In genomic region chr7:2869981-2870380, GRCh38 we compare ENCODE assay signal across 14 cellular contexts. TPM values are rescaled to one million over a fixed set of nuclear protein-coding genes. Genes with fewer than 3 reads are reported as not detected.
DNase-seq lines count a peak whose midpoint lies in the region; ATAC-seq, FAIRE-seq and TF ChIP-seq lines count a peak whose summit lies in the region.
"Had no signal": no experiment of that assay in that cellular context is flagged by ENCODE, and none has a peak within 500 bp of the region (broad histone marks: within the 10 kb centered on the region; RNA-seq: fewer than 3 reads in every experiment).

No MANE protein-coding gene starts in this region.

- H3K4me1 Mint-ChIP-seq in activated CD8-positive, alpha-beta T cell treated with anti-CD3 and anti-CD28 coated beads for 36 hours (ENCODE audit: low read depth), result peaks cover 24% of the 10 kb centered on the region
- H3K4me1 Mint-ChIP-seq in activated CD8-positive, alpha-beta T cell treated with anti-CD3 and anti-CD28 coated beads, Interleukin-2, amount 10 ng/mL, durations not matched to agents 7 days and 5 days (ENCODE audit: low read depth), result peaks cover 38% of the 10 kb centered on the region
- H3K4me1 Mint-ChIP-seq in IgD-negative memory B cell (peaks cover 10 to 23% (median 12%) of the 10 kb centered on the region in 3 donors), astrocyte (ENCODE audit: low read depth, unreplicated experiment) (peaks cover 7% of the 10 kb centered on the region)

- WGBS in spleen, 5 donors, result 70 to 81% (median 79%) methylated on average over 9 to 15 of the region's 15 CpGs

- H3K36me3 ChIP-seq in astrocyte (ENCODE audit: insufficient read depth, low read length) (no peaks in the 10 kb centered on the region), spleen (no peaks in the 10 kb centered on the region)
- H3K36me3 ChIP-seq: tibial nerve had no signal

- no peak overlapping the region for H3K27ac ChIP-seq in astrocyte (ENCODE audit: low read depth, low read length)
- peak overlapping the region in 6 of 8 donors; percentile 26 to 69 (median 60) for H3K27ac ChIP-seq in spleen

- H3K4me1 ChIP-seq in astrocyte (ENCODE audit: insufficient read depth, low read length), result peaks cover 12% of the 10 kb centered on the region
- H3K4me1 ChIP-seq in spleen, result peaks cover 16 to 36% (median 30%) of the 10 kb centered on the region in 6 donors

- ATAC-seq in activated CD8-positive, alpha-beta T cell treated with anti-CD3 and anti-CD28 coated beads for 36 hours, result no peak
- no peak for ATAC-seq in activated CD8-positive, alpha-beta T cell treated with anti-CD3 and anti-CD28 coated beads, Interleukin-2, amount 10 ng/mL, durations not matched to agents 7 days and 5 days
- no peak for ATAC-seq in GM21360 (IDR thresholded peaks at IDR 0.05; ENCODE audit: unreplicated experiment)

- POLR2A ChIA-PET in activated CD8-positive, alpha-beta T cell treated with anti-CD3 and anti-CD28 coated beads for 36 hours (lab: Charles Lee), result no interaction called here
- POLR2A ChIA-PET in activated CD8-positive, alpha-beta T cell treated with anti-CD3 and anti-CD28 coated beads, Interleukin-2, amount 10 ng/mL, durations not matched to agents 7 days and 5 days (lab: Charles Lee), result no interaction called here

- CTCF ChIA-PET in activated CD8-positive, alpha-beta T cell treated with anti-CD3 and anti-CD28 coated beads for 36 hours (lab: Charles Lee), result no interaction called here
- CTCF ChIA-PET in activated CD8-positive, alpha-beta T cell treated with anti-CD3 and anti-CD28 coated beads, Interleukin-2, amount 10 ng/mL, durations not matched to agents 7 days and 5 days (lab: Charles Lee), result no interaction called here

- no peaks in the 10 kb centered on the region for H3K27me3 ChIP-seq in astrocyte (ENCODE audit: insufficient read depth, low read length)
- no peaks in the 10 kb centered on the region for H3K27me3 ChIP-seq in spleen (replicated peaks in 1 of 7)
- H3K27me3 ChIP-seq: tibial nerve had no signal

- FAIRE-seq in astrocyte (lab: Jason Lieb, UNC), result no peak
- FAIRE-seq: frontal cortex had no signal

- H4K20me1 ChIP-seq in astrocyte (ENCODE audit: insufficient read depth, low read length), result no peaks in the 10 kb centered on the region

- H2AFZ ChIP-seq in astrocyte (ENCODE audit: low read depth, low read length), result peak overlapping the region; percentile 6

- no peak overlapping the region for H3K4me3 ChIP-seq in astrocyte (ENCODE audit: insufficient read depth, low read depth, low read length)
- H3K4me3 ChIP-seq in spleen, result peak overlapping the region in 7 of 8 donors; percentile 13 to 62 (median 27)
- H3K4me3 ChIP-seq: GM12878 had no signal

- TF ChIP-seq CTCF in activated CD8-positive, alpha-beta T cell treated with anti-CD3 and anti-CD28 coated beads for 36 hours (IDR thresholded peaks at IDR 0.05), result no peak
- TF ChIP-seq CTCF in astrocyte (IDR thresholded peaks at IDR 0.05; ENCODE audit: insufficient read depth, low read depth, low read length) (no peak), spleen (IDR thresholded peaks at IDR 0.05 in 8 of 11, conservative IDR thresholded peaks at IDR 0.05 in 3 of 11) (no peak)

- no peaks in the 10 kb centered on the region for H3K9me3 Mint-ChIP-seq in activated CD8-positive, alpha-beta T cell treated with anti-CD3 and anti-CD28 coated beads for 36 hours
- H3K9me3 Mint-ChIP-seq in activated CD8-positive, alpha-beta T cell treated with anti-CD3 and anti-CD28 coated beads, Interleukin-2, amount 10 ng/mL, durations not matched to agents 7 days and 5 days (ENCODE audit: insufficient read depth), result no peaks in the 10 kb centered on the region
- no peaks in the 10 kb centered on the region for H3K9me3 Mint-ChIP-seq in IgD-negative memory B cell
- H3K9me3 Mint-ChIP-seq in astrocyte (ENCODE audit: unreplicated experiment), result no peaks in the 10 kb centered on the region
- H3K9me3 Mint-ChIP-seq: natural killer cell had no signal

- intact Hi-C loops in activated CD8-positive, alpha-beta T cell treated with anti-CD3 and anti-CD28 coated beads for 36 hours (cut with micrococcal nuclease), result loop anchor here (10.0 kb wide), 1 partner anchor 195 kb away; no protein-coding TSS in a partner anchor
- intact Hi-C loops in spleen (cut with DNase I; ENCODE audit: low total_unique reads), result loop anchor here (10.0 kb wide), 2 partner anchors 285 to 1025 kb away; no protein-coding TSS in a partner anchor

- in situ Hi-C loops in KBM-7 (cut with MboI; ENCODE audit: low pct_unique_long_range_greater_than_20kb, low sequenced_read_pairs), result loop anchor here (10.0 kb wide), 1 partner anchor 285 kb away; no protein-coding TSS in a partner anchor

- no peak for DNase-seq in activated CD8-positive, alpha-beta T cell treated with anti-CD3 and anti-CD28 coated beads for 36 hours
- no peak for DNase-seq in activated CD8-positive, alpha-beta T cell treated with anti-CD3 and anti-CD28 coated beads, Interleukin-2, amount 10 ng/mL, durations not matched to agents 7 days and 5 days
- no peak for DNase-seq in astrocyte (ENCODE audit: low read depth)
- DNase-seq in spleen, result no peak
- DNase-seq in KBM-7, result no peak
- DNase-seq in T-helper 9 cell, result no peak
- DNase-seq: GOT3, natural killer cell, SW 1271 had no signal

- no peaks in the 10 kb centered on the region for H3K36me3 Mint-ChIP-seq in activated CD8-positive, alpha-beta T cell treated with anti-CD3 and anti-CD28 coated beads for 36 hours (ENCODE audit: low read depth)
- no peaks in the 10 kb centered on the region for H3K36me3 Mint-ChIP-seq in activated CD8-positive, alpha-beta T cell treated with anti-CD3 and anti-CD28 coated beads, Interleukin-2, amount 10 ng/mL, durations not matched to agents 7 days and 5 days (ENCODE audit: low read depth)
- H3K36me3 Mint-ChIP-seq in IgD-negative memory B cell (no peaks in the 10 kb centered on the region), astrocyte (ENCODE audit: low read depth, unreplicated experiment) (no peaks in the 10 kb centered on the region)
- H3K36me3 Mint-ChIP-seq: natural killer cell had no signal

- H3K4me2 ChIP-seq in astrocyte (ENCODE audit: low read length), result no peak overlapping the region

- peak overlapping the region; percentile 30 for H3K27ac Mint-ChIP-seq in activated CD8-positive, alpha-beta T cell treated with anti-CD3 and anti-CD28 coated beads for 36 hours
- H3K27ac Mint-ChIP-seq in activated CD8-positive, alpha-beta T cell treated with anti-CD3 and anti-CD28 coated beads, Interleukin-2, amount 10 ng/mL, durations not matched to agents 7 days and 5 days, result no peak overlapping the region
- peak overlapping the region in 2 of 3 donors; percentile 44 to 47 for H3K27ac Mint-ChIP-seq in IgD-negative memory B cell
- no peak overlapping the region for H3K27ac Mint-ChIP-seq in astrocyte (ENCODE audit: unreplicated experiment)

- no peak overlapping the region for H3K4me3 Mint-ChIP-seq in activated CD8-positive, alpha-beta T cell treated with anti-CD3 and anti-CD28 coated beads for 36 hours
- H3K4me3 Mint-ChIP-seq in activated CD8-positive, alpha-beta T cell treated with anti-CD3 and anti-CD28 coated beads, Interleukin-2, amount 10 ng/mL, durations not matched to agents 7 days and 5 days, result no peak overlapping the region
- peak overlapping the region in 3 of 4 donors; percentile 74 to 89 (median 82) for H3K4me3 Mint-ChIP-seq in IgD-negative memory B cell
- H3K4me3 Mint-ChIP-seq in astrocyte (ENCODE audit: unreplicated experiment), result no peak overlapping the region

- H3K27me3 Mint-ChIP-seq in activated CD8-positive, alpha-beta T cell treated with anti-CD3 and anti-CD28 coated beads for 36 hours, result no peaks in the 10 kb centered on the region
- peaks cover 7% of the 10 kb centered on the region for H3K27me3 Mint-ChIP-seq in activated CD8-positive, alpha-beta T cell treated with anti-CD3 and anti-CD28 coated beads, Interleukin-2, amount 10 ng/mL, durations not matched to agents 7 days and 5 days (ENCODE audit: low read depth)
- H3K27me3 Mint-ChIP-seq in IgD-negative memory B cell (no peaks in the 10 kb centered on the region), astrocyte (ENCODE audit: low read depth, unreplicated experiment) (peaks cover 7% of the 10 kb centered on the region)

- TF ChIP-seq POLR2A in spleen (IDR thresholded peaks at IDR 0.05), result no peak

- H3K9me3 ChIP-seq in astrocyte (ENCODE audit: insufficient read depth, low read depth, low read length), result no peaks in the 10 kb centered on the region
- H3K9me3 ChIP-seq in spleen, result no peaks in the 10 kb centered on the region
- H3K9me3 ChIP-seq: tibial nerve had no signal

- no peak overlapping the region for H3K9ac ChIP-seq in astrocyte (ENCODE audit: low read length)

- H3K79me2 ChIP-seq in astrocyte (ENCODE audit: insufficient read depth, low read length), result no peaks in the 10 kb centered on the region

RNA-seq across cellular contexts. Expression of gene GNA12, which starts 25.9 kb away (rescaled TPM):
- total RNA-seq in activated CD8-positive, alpha-beta T cell treated with anti-CD3 and anti-CD28 coated beads for 36 hours, result 10 to 100 TPM; 21.0 to 21.1 TPM
- total RNA-seq in activated CD8-positive, alpha-beta T cell treated with anti-CD3 and anti-CD28 coated beads, Interleukin-2, amount 10 ng/mL, durations not matched to agents 7 days and 5 days, result 10 to 100 TPM; 17.9 to 18.1 TPM
- polyA plus RNA-seq in IgD-negative memory B cell (16.4 TPM), spleen (10 to 100 TPM; 12.3 to 25.2 (median 12.8) TPM)
- total RNA-seq in astrocyte (67.2 and 72.7 TPM in 2 replicates), spleen (10 to 100 TPM; 31.7 to 64.2 (median 39.6) TPM)

Comparison
In these comparisons a context has a peak if more than half of its experiments do, and no peak if none do; other contexts are left out.
1. H3K27ac Mint-ChIP-seq: peak in activated CD8-positive, alpha-beta T cell treated with anti-CD3 and anti-CD28 coated beads for 36 hours (single experiment) and IgD-negative memory B cell (2 of 3); none in activated CD8-positive, alpha-beta T cell treated with anti-CD3 and anti-CD28 coated beads, Interleukin-2, amount 10 ng/mL, durations not matched to agents 7 days and 5 days (single experiment) and astrocyte (single experiment).
2. H3K4me3 Mint-ChIP-seq: peak in IgD-negative memory B cell (3 of 4); none in activated CD8-positive, alpha-beta T cell treated with anti-CD3 and anti-CD28 coated beads for 36 hours (single experiment), activated CD8-positive, alpha-beta T cell treated with anti-CD3 and anti-CD28 coated beads, Interleukin-2, amount 10 ng/mL, durations not matched to agents 7 days and 5 days (single experiment) and astrocyte (single experiment).